13 cellular contexts compared by ENCODE assay signal in the genomic region with DNA sequence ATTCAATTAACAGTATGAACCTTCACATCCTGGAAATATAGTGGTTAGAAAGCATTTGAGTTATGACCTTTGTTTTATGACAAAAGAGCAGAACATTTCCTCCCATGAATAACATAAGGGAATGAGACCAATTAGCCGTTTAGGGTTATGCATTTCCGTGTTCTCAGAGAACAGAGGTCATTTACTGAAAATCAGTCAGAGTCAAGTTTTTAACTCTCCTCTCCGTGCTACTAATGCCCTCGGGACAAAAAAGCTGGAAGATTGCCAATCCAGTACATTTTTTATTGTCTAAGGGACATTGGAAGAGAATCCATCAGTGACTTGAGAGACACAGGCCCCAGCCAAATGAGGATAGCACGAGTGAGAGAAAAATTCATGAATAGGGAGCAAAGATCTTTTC.
A peak's percentile ranks its signal among the peaks of the same experiment; 100 is the strongest.
DNase-seq lines count a peak whose midpoint lies in the region; ATAC-seq and TF ChIP-seq lines count a peak whose summit lies in the region.
"Had no signal": no experiment of that assay in that cellular context is flagged by ENCODE, and none has a peak within 500 bp of the region (broad histone marks: within the 10 kb centered on the region; RNA-seq: fewer than 3 reads in every experiment).

No MANE protein-coding gene starts in this region.

- intact Hi-C loops in mucosa of descending colon (cut with DNase I, micrococcal nuclease) = no loop called here

- no peaks in the 10 kb centered on the region for H3K36me3 ChIP-seq in mucosa of descending colon (ENCODE audit: low read depth)

- in situ Hi-C loops in Caki2 (cut with HindIII; ENCODE audit: low pct_unique_long_range_greater_than_20kb, low sequenced_read_pairs) = no loop called here

- peaks cover 5% of the 10 kb centered on the region for H3K4me1 ChIP-seq in mucosa of descending colon (ENCODE audit: low read depth)

- H3K4me3 ChIP-seq in mucosa of descending colon = no peak overlapping the region

- peak; percentile 58 for DNase-seq in Caki2 (ENCODE audit: low read depth)
- DNase-seq in NCI-H1105 (lab: John Stamatoyannopoulos, UW) = peak; percentile 29
- peak; percentile 18 for DNase-seq in dedifferentiated amniotic fluid mesenchymal stem cell (ENCODE audit: extremely low spot score)
- DNase-seq in mucosa of descending colon = peak in 1 of 3 donors; percentile 30
- DNase-seq in pons (ENCODE audit: low spot score) = no peak
- DNase-seq in HUDEP-2 (lab: John Stamatoyannopoulos, UW; ENCODE audit: unreplicated experiment in 76 of 76) = no peak
- no peak for DNase-seq in H4 (ENCODE audit: low spot score)
- no peak for DNase-seq in HK-2 (ENCODE audit: unreplicated experiment)
- DNase-seq: activated CD8-positive, alpha-beta T cell treated with anti-CD3 and anti-CD28 coated beads, Interleukin-2, amount 10 ng/mL, durations not matched to agents 7 days and 5 days; activated naive CD8-positive, alpha-beta T cell treated with anti-CD3 and anti-CD28 coated beads, Interleukin-2, amount 50 U/mL, for 24 hours; Calu3; stimulated activated naive B cell treated with anti-CD40 and anti-IgM and Interleukin-4, amounts not matched to agents 10 μg/mL and 1 μg/mL and 100 μg/mL, for 72 hours had no signal

- peak; percentile 86 for ATAC-seq in mucosa of descending colon
- ATAC-seq: activated CD8-positive, alpha-beta T cell treated with anti-CD3 and anti-CD28 coated beads, Interleukin-2, amount 10 ng/mL, durations not matched to agents 7 days and 5 days; activated naive CD8-positive, alpha-beta T cell treated with anti-CD3 and anti-CD28 coated beads, Interleukin-2, amount 50 U/mL, for 24 hours; esophagus mucosa; stimulated activated naive B cell treated with anti-CD40 and anti-IgM and Interleukin-4, amounts not matched to agents 10 μg/mL and 1 μg/mL and 100 μg/mL, for 72 hours had no signal

- TF ChIP-seq CTCF in mucosa of descending colon (IDR thresholded peaks at IDR 0.05) = no peak

- no peaks in the 10 kb centered on the region for H3K9me3 ChIP-seq in mucosa of descending colon

Comparison
In these comparisons a context has a peak if more than half of its experiments do, and no peak if none do; other contexts are left out.
1. DNase-seq: peak in Caki2 (single experiment), NCI-H1105 (single experiment) and dedifferentiated amniotic fluid mesenchymal stem cell (single experiment); none in pons (single experiment), HUDEP-2 (0 of 76), H4 (single experiment) and HK-2 (single experiment).